In genomic region chr4:69053309-69053868, GRCh38 we compare ENCODE assay signal across 14 cellular contexts. TPM values are rescaled to one million over a fixed set of nuclear protein-coding genes. Genes with fewer than 3 reads are reported as not detected.
DNase-seq lines count a peak whose midpoint lies in the region; ATAC-seq, FAIRE-seq and TF ChIP-seq lines count a peak whose summit lies in the region.
"Not testable (repeated sequence)": the region's sequence is repeated elsewhere in the genome, so short reads cannot be mapped to it uniquely, and the experiment has no call there.
"Had no signal": no experiment of that assay in that cellular context is flagged by ENCODE, and none has a peak within 500 bp of the region (broad histone marks: within the 10 kb centered on the region; RNA-seq: fewer than 3 reads in every experiment).

No MANE protein-coding gene starts in this region.

- DNase-seq in ACHN (peak; percentile 48), GM23338 (ENCODE audit: low spot score) (peak; percentile 39), neural progenitor cell (ENCODE audit: low spot score) (peak; percentile 38)
- DNase-seq in astrocyte (ENCODE audit: low read depth); epithelial cell of prostate (ENCODE audit: low read depth, low spot score); kidney epithelial cell (ENCODE audit: low read depth); HepG2 (ENCODE audit: low spot score); type B pancreatic cell (ENCODE audit: extremely low spot score, unreplicated experiment): not testable (repeated sequence)

- H2AFZ ChIP-seq in GM23338; astrocyte (ENCODE audit: low read depth, low read length); HepG2 (ENCODE audit: low read length); neural progenitor cell (replicated peaks): not testable (repeated sequence)

- H3K4me3 ChIP-seq in GM23338; astrocyte (ENCODE audit: insufficient read depth, low read depth, low read length); neural progenitor cell: not testable (repeated sequence)
- H3K4me3 ChIP-seq in kidney epithelial cell (ENCODE audit: low read depth, low read length) (peak overlapping the region; percentile 81), HepG2 (replicated peaks in 1 of 3; ENCODE audit: insufficient read depth in 1 of 3, low read depth in 2 of 3, low read length in 3 of 3) (peak overlapping the region; percentile 46 to 52 (median 48); a peak in 4 of 6 replicates)

- peaks cover 16% of the 10 kb centered on the region for H3K4me1 ChIP-seq in GM23338 (ENCODE audit: insufficient read depth)
- H3K4me1 ChIP-seq in astrocyte (ENCODE audit: insufficient read depth, low read length) = peaks cover 13% of the 10 kb centered on the region
- peaks cover 57% of the 10 kb centered on the region for H3K4me1 ChIP-seq in HepG2 (ENCODE audit: insufficient read depth, low read length)
- peaks cover 19% of the 10 kb centered on the region for H3K4me1 ChIP-seq in neural progenitor cell

- not testable (repeated sequence) for TF ChIP-seq CTCF in GM23338 (conservative IDR thresholded peaks at IDR 0.05; ENCODE audit: low read depth in 2 of 2); astrocyte (IDR thresholded peaks at IDR 0.05; ENCODE audit: insufficient read depth, low read depth, low read length); kidney epithelial cell (IDR thresholded peaks at IDR 0.05; ENCODE audit: insufficient read depth, low read length, poor library complexity, severe bottlenecking); HepG2 (CRISPR knock-in tag; IDR thresholded peaks at IDR 0.05); neural progenitor cell (IDR thresholded peaks at IDR 0.05); type B pancreatic cell (conservative IDR thresholded peaks at IDR 0.05)

- H3K4me1 Mint-ChIP-seq in GM23338 (peaks cover 32% of the 10 kb centered on the region), astrocyte (ENCODE audit: low read depth, unreplicated experiment) (peaks cover 20% of the 10 kb centered on the region), neural progenitor cell (peaks cover 41% of the 10 kb centered on the region), type B pancreatic cell (ENCODE audit: unreplicated experiment) (peaks cover 14% of the 10 kb centered on the region)

- H3K27me3 Mint-ChIP-seq in GM23338 (ENCODE audit: insufficient read depth, low read depth, poor library complexity); astrocyte (ENCODE audit: low read depth, unreplicated experiment); neural progenitor cell (ENCODE audit: insufficient read depth, low read depth); type B pancreatic cell: not testable (repeated sequence)

- CTCF ChIA-PET in HepG2 (lab: Yijun Ruan, JAX; ENCODE audit: low intra/inter-chr PET ratio, low total read pairs) = not testable (repeated sequence)

- H3K36me3 ChIP-seq in GM23338 (ENCODE audit: insufficient read depth); astrocyte (ENCODE audit: insufficient read depth, low read length); kidney epithelial cell (ENCODE audit: control insufficient read depth, insufficient read depth, low read length); HepG2 (replicated peaks in 1 of 2; ENCODE audit: control insufficient read depth in 1 of 2, insufficient read depth in 2 of 2, low read length in 2 of 2); neural progenitor cell: not testable (repeated sequence)

- not testable (repeated sequence) for H3K27me3 ChIP-seq in GM23338 (ENCODE audit: insufficient read depth); astrocyte (ENCODE audit: insufficient read depth, low read length); kidney epithelial cell (ENCODE audit: control insufficient read depth, insufficient read depth, low read length); HepG2 (ENCODE audit: control insufficient read depth in 1 of 2, insufficient read depth in 2 of 2, low read length in 2 of 2); neural progenitor cell

- WGBS in HepG2 (ENCODE audit: low lambda C conversion rate) = 55% methylated on average over 7 of the region's 7 CpGs

- H3K9me3 Mint-ChIP-seq in GM23338; astrocyte (ENCODE audit: unreplicated experiment); neural progenitor cell; type B pancreatic cell: not testable (repeated sequence)

- H3F3A ChIP-seq in GM23338 (replicated peaks; ENCODE audit: low read depth) = not testable (repeated sequence)
- peaks cover 13% of the 10 kb centered on the region for H3F3A ChIP-seq in neural progenitor cell (ENCODE audit: low read depth)

- H3K9me3 ChIP-seq in astrocyte (ENCODE audit: insufficient read depth, low read depth, low read length); HepG2 (ENCODE audit: low read length); neural progenitor cell (ENCODE audit: low read depth): not testable (repeated sequence)

- H3K4me3 Mint-ChIP-seq in GM23338; astrocyte (ENCODE audit: unreplicated experiment); neural progenitor cell: not testable (repeated sequence)
- H3K4me3 Mint-ChIP-seq in type B pancreatic cell = peak overlapping the region; percentile 27

- intact Hi-C loops in HepG2 (cut with micrococcal nuclease; ENCODE audit: unreplicated experiment) = loop anchor here (10.0 kb wide), 1 partner anchor 559 kb away; no protein-coding TSS in a partner anchor

- in situ Hi-C loops in ACHN (cut with HindIII; ENCODE audit: low pct_ligation_motif_present, low pct_unique_long_range_greater_than_20kb, low sequenced_read_pairs) = not testable (repeated sequence)
- in situ Hi-C loops in HepG2 (cut with HindIII; ENCODE audit: extremely low pct_ligation_motif_present, low pct_unique_long_range_greater_than_20kb) = loop anchor here (25.0 kb wide), 1 partner anchor 566 kb away; no protein-coding TSS in a partner anchor

- not testable (repeated sequence) for ATAC-seq in GM23338, HepG2

- H3K27ac ChIP-seq in GM23338 (ENCODE audit: low read depth); astrocyte (ENCODE audit: low read depth, low read length); neural progenitor cell: not testable (repeated sequence)
- H3K27ac ChIP-seq in epithelial cell of prostate (peak overlapping the region; percentile 91), HepG2 (ENCODE audit: extremely low read length, insufficient read depth, low read length) (peak overlapping the region; percentile 88)

- POLR2A ChIA-PET in HepG2 (lab: Yijun Ruan, JAX) = interaction anchor here (0.9 to 4.3 kb wide), 6 partner anchors 42 to 320 kb away, joined by 3 to 19 read pairs (median 5); partner anchors contain the start of gene UGT2A3

- H4K20me1 ChIP-seq in GM23338 (replicated peaks; ENCODE audit: insufficient read depth); astrocyte (ENCODE audit: insufficient read depth, low read length); HepG2 (ENCODE audit: insufficient read depth, low read length); neural progenitor cell (ENCODE audit: low read depth): not testable (repeated sequence)

- BruUV-seq in HepG2 (replicated peaks; lab: Mats Ljungman, UMichigan) = TSS peak; percentile 32

- not testable (repeated sequence) for H3K9me2 ChIP-seq in GM23338 (ENCODE audit: insufficient read depth)

- H3K4me2 ChIP-seq in GM23338; astrocyte (ENCODE audit: low read length); neural progenitor cell: not testable (repeated sequence)
- H3K4me2 ChIP-seq in HepG2 (ENCODE audit: low read depth, low read length) = peak overlapping the region; percentile 83

- not testable (repeated sequence) for H3K79me2 ChIP-seq in GM23338 (replicated peaks; ENCODE audit: insufficient read depth); astrocyte (ENCODE audit: insufficient read depth, low read length); neural progenitor cell (ENCODE audit: low read depth)
- peaks cover 76% of the 10 kb centered on the region for H3K79me2 ChIP-seq in HepG2 (ENCODE audit: insufficient read depth, low read length)

- not testable (repeated sequence) for FAIRE-seq in astrocyte (lab: Jason Lieb, UNC); HepG2 (lab: Jason Lieb, UNC)

- not testable (repeated sequence) for TF ChIP-seq POLR2A in HepG2 (IDR thresholded peaks at IDR 0.05; ENCODE audit: insufficient read depth in 1 of 2, low read depth in 2 of 2, low read length in 2 of 2)

- H3K27ac Mint-ChIP-seq in GM23338, neural progenitor cell, type B pancreatic cell: not testable (repeated sequence)
- H3K27ac Mint-ChIP-seq in astrocyte (ENCODE audit: unreplicated experiment) = peak overlapping the region; percentile 66

- H3K9ac ChIP-seq in astrocyte (ENCODE audit: low read length); neural progenitor cell: not testable (repeated sequence)
- peak overlapping the region; percentile 92 for H3K9ac ChIP-seq in HepG2 (ENCODE audit: insufficient read depth, low read depth, low read length)

- not testable (repeated sequence) for TF ChIP-seq EP300 in HepG2 (IDR thresholded peaks at IDR 0.05; ENCODE audit: low read depth in 2 of 2, low read length in 2 of 2); HepG2 (CRISPR knock-in tag; IDR thresholded peaks at IDR 0.05; ENCODE audit: borderline replicate concordance)

- 0 out of 3 replicates have a peak, but pooled peaks cover 12% of the 10 kb centered on the region for H3K36me3 Mint-ChIP-seq in GM23338 (ENCODE audit: low read depth)
- not testable (repeated sequence) for H3K36me3 Mint-ChIP-seq in astrocyte (ENCODE audit: low read depth, unreplicated experiment); neural progenitor cell; type B pancreatic cell

- TF ChIP-seq RAD21 in HepG2 (CRISPR knock-in tag; IDR thresholded peaks at IDR 0.05) = not testable (repeated sequence)

RNA-seq across cellular contexts. Expression of gene UGT2B7, which starts 42.9 kb away (rescaled TPM):
- not detected in 2 replicates for total RNA-seq in GM23338 (2014; rRNA removed; shearing (Covaris generic))
- polyA plus RNA-seq in GM23338 (2016; fragmentation: Nextera tagmentation; extraction: Ambion mirVana) (not detected in 2 replicates), HepG2 (2011; rRNA removed) (26.1 and 26.8 TPM in 2 replicates)
- total RNA-seq in astrocyte (0.25 and 0.55 TPM in 2 replicates), kidney epithelial cell (42.7 and 45.9 TPM in 2 replicates), HepG2 (2016; rRNA removed; fragmentation: Illumina TruSeq; extraction: Trizol) (41.8 and 41.9 TPM in 2 replicates), neural progenitor cell (ENCODE audit: low replicate concordance) (not detected in 2 replicates), type B pancreatic cell (ENCODE audit: low replicate concordance) (0.95 and 8.7 TPM in 2 replicates)
- total RNA-seq in HepG2 (2016; cell fraction: cytosol; rRNA removed; fragmentation: Illumina TruSeq; extraction: Trizol; ENCODE audit: low read depth) = 11.2 and 12.0 TPM in 2 replicates
- total RNA-seq in HepG2 (2016; cell fraction: insoluble cytoplasmic fraction; rRNA removed; fragmentation: Illumina TruSeq; extraction: Trizol) = 43.5 and 44.0 TPM in 2 replicates
- 23.7 and 31.5 TPM in 2 replicates for total RNA-seq in HepG2 (2016; cell fraction: membrane; rRNA removed; fragmentation: Illumina TruSeq; extraction: Trizol)
- 44.0 and 49.9 TPM in 2 replicates for total RNA-seq in HepG2 (2016; cell fraction: nucleus; rRNA removed; fragmentation: Illumina TruSeq; extraction: Trizol)
- 12.1 and 22.2 TPM in 2 replicates for polyA plus RNA-seq in HepG2 (2011; cell fraction: cytosol; rRNA removed)
- polyA plus RNA-seq in HepG2 (2011; cell fraction: nucleus; rRNA removed) = 9.3 and 13.8 TPM in 2 replicates
- 31.1 and 33.4 TPM in 2 replicates for polyA plus RNA-seq in HepG2 (2012)
- polyA plus RNA-seq in HepG2 (2016; cell fraction: cytosol; fragmentation: Illumina TruSeq; extraction: Trizol; ENCODE audit: low read depth) = 9.5 and 12.7 TPM in 2 replicates
- polyA plus RNA-seq in HepG2 (2016; cell fraction: insoluble cytoplasmic fraction; fragmentation: Illumina TruSeq; extraction: Trizol; ENCODE audit: low read depth) = 38.6 and 45.7 TPM in 2 replicates
- polyA plus RNA-seq in HepG2 (2016; cell fraction: membrane; fragmentation: Illumina TruSeq; extraction: Trizol; ENCODE audit: low read depth) = 16.1 and 22.5 TPM in 2 replicates
- polyA plus RNA-seq in HepG2 (2016; cell fraction: nucleus; fragmentation: Illumina TruSeq; extraction: Trizol; ENCODE audit: insufficient read depth, low read depth) = 44.9 and 46.5 TPM in 2 replicates
- 9.5 TPM in 1 of 2 replicates, not detected in the other for polyA minus RNA-seq in HepG2 (2011; rRNA and poly(A)+ RNA removed; ENCODE audit: low replicate concordance)
- 15.3 and 15.7 TPM in 2 replicates for polyA minus RNA-seq in HepG2 (2011; cell fraction: cytosol; rRNA and poly(A)+ RNA removed)
- 32.3 and 45.9 TPM in 2 replicates for polyA minus RNA-seq in HepG2 (2011; cell fraction: nucleus; rRNA and poly(A)+ RNA removed)
- total RNA-seq: CD4-positive, alpha-beta memory T cell; G401; GM23248; HT1080 had no signal
- polyA plus RNA-seq: CD14-positive monocyte; CD4-positive, alpha-beta memory T cell; GM23248; IgD-negative memory B cell had no signal
